Comparison of ENCODE assay signal across 1 cellular context in the genomic region with DNA sequence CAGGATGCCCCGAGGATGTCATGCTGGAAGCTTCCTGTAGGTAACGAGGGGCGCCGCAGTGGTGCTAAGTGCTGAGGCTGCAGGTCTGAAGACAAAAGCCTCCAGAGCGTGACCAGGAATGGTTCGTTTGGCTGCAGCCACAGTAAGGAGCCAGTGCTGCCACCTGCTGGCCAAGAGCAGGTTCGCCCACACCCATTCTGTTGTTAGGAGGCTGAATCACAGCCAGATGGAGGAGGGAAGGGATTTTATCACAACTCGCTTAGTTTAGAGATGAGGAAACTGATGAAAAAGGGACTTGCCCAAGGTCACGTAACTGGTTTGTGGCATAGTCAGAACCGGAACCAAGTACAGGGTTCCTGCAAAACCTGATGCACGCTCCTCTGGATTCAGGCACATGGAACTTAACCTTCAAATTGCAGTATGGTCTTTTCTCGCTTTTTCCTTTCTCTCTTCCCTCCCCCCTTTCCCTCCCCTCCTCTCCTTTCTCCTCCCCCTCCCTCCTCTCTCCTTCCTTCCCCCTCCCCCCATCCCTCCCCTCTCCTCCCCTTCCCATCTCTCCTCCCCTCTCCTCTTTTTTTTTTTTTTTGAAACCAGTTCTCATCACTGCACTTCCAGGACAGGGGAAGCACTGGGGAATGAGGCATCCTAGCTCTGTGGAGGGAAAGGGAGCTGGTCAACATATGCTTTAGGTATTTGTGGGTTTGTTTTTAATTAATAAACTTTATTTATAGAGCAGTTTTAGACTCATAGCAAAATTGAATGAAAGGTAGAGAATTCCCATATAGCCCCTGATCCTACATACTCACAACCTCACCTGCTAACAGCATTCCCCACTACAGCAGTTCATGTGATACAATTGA.
TF ChIP-seq lines count a peak whose summit lies in the region.

No MANE protein-coding gene starts in this region.

TF ChIP-seq in GM23338, 12 proteins besides CTCF, POLR2A, EP300 and RAD21 (continued from another document):
- TF ChIP-seq, protein P1, sequence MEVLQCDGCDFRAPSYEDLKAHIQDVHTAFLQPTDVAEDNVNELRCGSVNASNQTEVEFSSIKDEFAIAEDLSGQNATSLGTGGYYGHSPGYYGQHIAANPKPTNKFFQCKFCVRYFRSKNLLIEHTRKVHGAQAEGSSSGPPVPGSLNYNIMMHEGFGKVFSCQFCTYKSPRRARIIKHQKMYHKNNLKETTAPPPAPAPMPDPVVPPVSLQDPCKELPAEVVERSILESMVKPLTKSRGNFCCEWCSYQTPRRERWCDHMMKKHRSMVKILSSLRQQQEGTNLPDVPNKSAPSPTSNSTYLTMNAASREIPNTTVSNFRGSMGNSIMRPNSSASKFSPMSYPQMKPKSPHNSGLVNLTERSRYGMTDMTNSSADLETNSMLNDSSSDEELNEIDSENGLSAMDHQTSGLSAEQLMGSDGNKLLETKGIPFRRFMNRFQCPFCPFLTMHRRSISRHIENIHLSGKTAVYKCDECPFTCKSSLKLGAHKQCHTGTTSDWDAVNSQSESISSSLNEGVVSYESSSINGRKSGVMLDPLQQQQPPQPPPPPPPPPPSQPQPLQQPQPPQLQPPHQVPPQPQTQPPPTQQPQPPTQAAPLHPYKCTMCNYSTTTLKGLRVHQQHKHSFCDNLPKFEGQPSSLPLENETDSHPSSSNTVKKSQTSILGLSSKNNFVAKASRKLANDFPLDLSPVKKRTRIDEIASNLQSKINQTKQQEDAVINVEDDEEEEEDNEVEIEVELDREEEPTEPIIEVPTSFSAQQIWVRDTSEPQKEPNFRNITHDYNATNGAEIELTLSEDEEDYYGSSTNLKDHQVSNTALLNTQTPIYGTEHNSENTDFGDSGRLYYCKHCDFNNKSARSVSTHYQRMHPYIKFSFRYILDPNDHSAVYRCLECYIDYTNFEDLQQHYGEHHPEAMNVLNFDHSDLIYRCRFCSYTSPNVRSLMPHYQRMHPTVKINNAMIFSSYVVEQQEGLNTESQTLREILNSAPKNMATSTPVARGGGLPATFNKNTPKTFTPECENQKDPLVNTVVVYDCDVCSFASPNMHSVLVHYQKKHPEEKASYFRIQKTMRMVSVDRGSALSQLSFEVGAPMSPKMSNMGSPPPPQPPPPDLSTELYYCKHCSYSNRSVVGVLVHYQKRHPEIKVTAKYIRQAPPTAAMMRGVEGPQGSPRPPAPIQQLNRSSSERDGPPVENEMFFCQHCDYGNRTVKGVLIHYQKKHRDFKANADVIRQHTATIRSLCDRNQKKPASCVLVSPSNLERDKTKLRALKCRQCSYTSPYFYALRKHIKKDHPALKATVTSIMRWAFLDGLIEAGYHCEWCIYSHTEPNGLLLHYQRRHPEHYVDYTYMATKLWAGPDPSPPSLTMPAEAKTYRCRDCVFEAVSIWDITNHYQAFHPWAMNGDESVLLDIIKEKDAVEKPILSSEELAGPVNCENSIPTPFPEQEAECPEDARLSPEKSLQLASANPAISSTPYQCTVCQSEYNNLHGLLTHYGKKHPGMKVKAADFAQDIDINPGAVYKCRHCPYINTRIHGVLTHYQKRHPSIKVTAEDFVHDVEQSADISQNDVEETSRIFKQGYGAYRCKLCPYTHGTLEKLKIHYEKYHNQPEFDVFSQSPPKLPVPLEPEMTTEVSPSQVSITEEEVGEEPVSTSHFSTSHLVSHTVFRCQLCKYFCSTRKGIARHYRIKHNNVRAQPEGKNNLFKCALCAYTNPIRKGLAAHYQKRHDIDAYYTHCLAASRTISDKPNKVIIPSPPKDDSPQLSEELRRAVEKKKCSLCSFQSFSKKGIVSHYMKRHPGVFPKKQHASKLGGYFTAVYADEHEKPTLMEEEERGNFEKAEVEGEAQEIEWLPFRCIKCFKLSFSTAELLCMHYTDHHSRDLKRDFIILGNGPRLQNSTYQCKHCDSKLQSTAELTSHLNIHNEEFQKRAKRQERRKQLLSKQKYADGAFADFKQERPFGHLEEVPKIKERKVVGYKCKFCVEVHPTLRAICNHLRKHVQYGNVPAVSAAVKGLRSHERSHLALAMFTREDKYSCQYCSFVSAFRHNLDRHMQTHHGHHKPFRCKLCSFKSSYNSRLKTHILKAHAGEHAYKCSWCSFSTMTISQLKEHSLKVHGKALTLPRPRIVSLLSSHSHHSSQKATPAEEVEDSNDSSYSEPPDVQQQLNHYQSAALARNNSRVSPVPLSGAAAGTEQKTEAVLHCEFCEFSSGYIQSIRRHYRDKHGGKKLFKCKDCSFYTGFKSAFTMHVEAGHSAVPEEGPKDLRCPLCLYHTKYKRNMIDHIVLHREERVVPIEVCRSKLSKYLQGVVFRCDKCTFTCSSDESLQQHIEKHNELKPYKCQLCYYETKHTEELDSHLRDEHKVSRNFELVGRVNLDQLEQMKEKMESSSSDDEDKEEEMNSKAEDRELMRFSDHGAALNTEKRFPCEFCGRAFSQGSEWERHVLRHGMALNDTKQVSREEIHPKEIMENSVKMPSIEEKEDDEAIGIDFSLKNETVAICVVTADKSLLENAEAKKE (CRISPR knock-in tag; IDR thresholded peaks at IDR 0.05): peak; percentile 98
- TF ChIP-seq CREB1 (CRISPR knock-in tag; IDR thresholded peaks at IDR 0.05; ENCODE audit: low read depth): peak; percentile 67
- no peak for TF ChIP-seq ETS1 (IDR thresholded peaks at IDR 0.05)
- no peak for TF ChIP-seq NANOG (IDR thresholded peaks at IDR 0.05; ENCODE audit: borderline replicate concordance)
- TF ChIP-seq POLR2AphosphoS5 (IDR thresholded peaks at IDR 0.05; ENCODE audit: low read depth): no peak
